In genomic region chr14:91350813-91351507, GRCh38 we compare ENCODE assay signal across 8 cellular contexts.
A peak's percentile ranks its signal among the peaks of the same experiment; 100 is the strongest.
DNase-seq lines count a peak whose midpoint lies in the region; ATAC-seq, FAIRE-seq and TF ChIP-seq lines count a peak whose summit lies in the region.

No MANE protein-coding gene starts in this region.

- ATAC-seq in HG03139 (IDR thresholded peaks at IDR 0.05; ENCODE audit: unreplicated experiment), result peak; percentile 53

- no peak overlapping the region for H3K27ac ChIP-seq in thyroid gland

- intact Hi-C loops in thyroid gland (cut with DNase I), result no loop called here

- CTCF ChIA-PET in activated CD4-positive, alpha-beta T cell treated with anti-CD3 and anti-CD28 coated beads, Interleukin-2, amount 10 ng/mL, durations not matched to agents 7 days and 5 days (lab: Charles Lee), result interaction anchor here (0.9 to 3.5 kb wide), 11 partner anchors 9 to 88 kb away, joined by 3 to 16 read pairs (median 5); no protein-coding TSS in a partner anchor

- H3K4me1 Mint-ChIP-seq in activated CD4-positive, alpha-beta T cell treated with anti-CD3 and anti-CD28 coated beads, Interleukin-2, amount 10 ng/mL, durations not matched to agents 7 days and 5 days, result peaks cover 91% of the 10 kb centered on the region

- H3K9me3 Mint-ChIP-seq in activated CD4-positive, alpha-beta T cell treated with anti-CD3 and anti-CD28 coated beads, Interleukin-2, amount 10 ng/mL, durations not matched to agents 7 days and 5 days, result no peaks in the 10 kb centered on the region

- peak overlapping the region; percentile 94 for H3K27ac Mint-ChIP-seq in activated CD4-positive, alpha-beta T cell treated with anti-CD3 and anti-CD28 coated beads, Interleukin-2, amount 10 ng/mL, durations not matched to agents 7 days and 5 days

- H3K36me3 ChIP-seq in thyroid gland, result no peaks in the 10 kb centered on the region

- no peak overlapping the region for H3K4me3 ChIP-seq in thyroid gland (replicated peaks in 1 of 3)

- no peaks in the 10 kb centered on the region for H3K9me3 ChIP-seq in thyroid gland

- peak overlapping the region; percentile 75 for H3K4me3 Mint-ChIP-seq in activated CD4-positive, alpha-beta T cell treated with anti-CD3 and anti-CD28 coated beads, Interleukin-2, amount 10 ng/mL, durations not matched to agents 7 days and 5 days

- TF ChIP-seq POLR2A in thyroid gland (IDR thresholded peaks at IDR 0.05), result no peak

- no peaks in the 10 kb centered on the region for H3K27me3 Mint-ChIP-seq in activated CD4-positive, alpha-beta T cell treated with anti-CD3 and anti-CD28 coated beads, Interleukin-2, amount 10 ng/mL, durations not matched to agents 7 days and 5 days

- H3K4me1 ChIP-seq in thyroid gland, result peaks cover 11 to 16% of the 10 kb centered on the region in 2 donors

- POLR2A ChIA-PET in activated CD4-positive, alpha-beta T cell treated with anti-CD3 and anti-CD28 coated beads, Interleukin-2, amount 10 ng/mL, durations not matched to agents 7 days and 5 days (lab: Charles Lee), result interaction anchor here (1.9 kb wide), 1 partner anchor 47 kb away, joined by 5 read pairs; no protein-coding TSS in a partner anchor

- H3K36me3 Mint-ChIP-seq in activated CD4-positive, alpha-beta T cell treated with anti-CD3 and anti-CD28 coated beads, Interleukin-2, amount 10 ng/mL, durations not matched to agents 7 days and 5 days (ENCODE audit: low read depth), result peaks cover 48% of the 10 kb centered on the region

- peak; percentile 35 for DNase-seq in NCI-H510A treated with DMSO at 0.1 percent for 48 hours (lab: John Stamatoyannopoulos, UW)
- no peak for DNase-seq in NCI-H510A (lab: John Stamatoyannopoulos, UW)
- DNase-seq in activated CD4-positive, alpha-beta T cell treated with anti-CD3 and anti-CD28 coated beads, Interleukin-2, amount 10 ng/mL, durations not matched to agents 7 days and 5 days, result peak; percentile 81
- peak; percentile 31 for DNase-seq in kidney tubule cell (ENCODE audit: low spot score)
- peak; percentile 14 for DNase-seq in urothelium cell line (ENCODE audit: low spot score)
- DNase-seq in NCI-H748 treated with DMSO at 0.1 percent for 48 hours (lab: John Stamatoyannopoulos, UW), result no peak
- no peak for DNase-seq in thyroid gland

- H3K27me3 ChIP-seq in thyroid gland, result no peaks in the 10 kb centered on the region

- TF ChIP-seq CTCF in thyroid gland (IDR thresholded peaks at IDR 0.05), result no peak

- FAIRE-seq in urothelium cell line (lab: Jason Lieb, UNC), result no peak

- WGBS in thyroid gland, 2 donors, result 70 to 71% methylated on average over 18 of the region's 18 CpGs

Comparison
In these comparisons a context has a peak if more than half of its experiments do, and no peak if none do; other contexts are left out.
1. DNase-seq: peak in NCI-H510A treated with DMSO at 0.1 percent for 48 hours (single experiment), activated CD4-positive, alpha-beta T cell treated with anti-CD3 and anti-CD28 coated beads, Interleukin-2, amount 10 ng/mL, durations not matched to agents 7 days and 5 days (single experiment), kidney tubule cell (single experiment) and urothelium cell line (single experiment); none in NCI-H510A (single experiment), NCI-H748 treated with DMSO at 0.1 percent for 48 hours (single experiment) and thyroid gland (0 of 2).